ENCODE assay signal across 7 cellular contexts in genomic region chr4:25236030-25236429, GRCh38. TPM values are rescaled to one million over a fixed set of nuclear protein-coding genes. Genes with fewer than 3 reads are reported as not detected.
A peak's percentile ranks its signal among the peaks of the same experiment; 100 is the strongest.
DNase-seq lines count a peak whose midpoint lies in the region; ATAC-seq, FAIRE-seq and TF ChIP-seq lines count a peak whose summit lies in the region.
"Not testable (repeated sequence)": the region's sequence is repeated elsewhere in the genome, so short reads cannot be mapped to it uniquely, and the experiment has no call there.

No MANE protein-coding gene starts in this region.

- H3K9me2 ChIP-seq in PC-3 (replicated peaks; ENCODE audit: low read length) = not testable (repeated sequence)

- peaks cover 24% of the 10 kb centered on the region for H3K4me1 ChIP-seq in CD8-positive, alpha-beta memory T cell (ENCODE audit: insufficient read depth, low read length)
- not testable (repeated sequence) for H3K4me1 ChIP-seq in PC-3 (ENCODE audit: insufficient read depth, low read length); endothelial cell of umbilical vein (ENCODE audit: control insufficient read depth, extremely low read depth, insufficient read depth, low read length)

- H3K4me1 Mint-ChIP-seq in CD8-positive, alpha-beta memory T cell = peaks cover 52 to 68% (median 63%) of the 10 kb centered on the region in 3 donors
- peaks cover 57% of the 10 kb centered on the region for H3K4me1 Mint-ChIP-seq in activated CD4-positive, alpha-beta memory T cell treated with anti-CD3 and anti-CD28 coated beads, Interleukin-2, amount 10 ng/mL, durations not matched to agents 7 days and 5 days
- H3K4me1 Mint-ChIP-seq in activated naive CD8-positive, alpha-beta T cell treated with anti-CD3 and anti-CD28 coated beads for 36 hours = peaks cover 47% of the 10 kb centered on the region
- peaks cover 24 to 60% (median 53%) of the 10 kb centered on the region in 4 donors for H3K4me1 Mint-ChIP-seq in naive thymus-derived CD8-positive, alpha-beta T cell

- peak overlapping the region; percentile 87 to 99 (median 94) for H3K27ac Mint-ChIP-seq in CD8-positive, alpha-beta memory T cell
- peak overlapping the region; percentile 97 for H3K27ac Mint-ChIP-seq in activated CD4-positive, alpha-beta memory T cell treated with anti-CD3 and anti-CD28 coated beads, Interleukin-2, amount 10 ng/mL, durations not matched to agents 7 days and 5 days
- not testable (repeated sequence) for H3K27ac Mint-ChIP-seq in activated naive CD8-positive, alpha-beta T cell treated with anti-CD3 and anti-CD28 coated beads for 36 hours
- H3K27ac Mint-ChIP-seq in naive thymus-derived CD8-positive, alpha-beta T cell = peak overlapping the region in 8 of 10 donors; percentile 86 to 95 (median 93)

- not testable (repeated sequence) for H3K27ac ChIP-seq in CD8-positive, alpha-beta memory T cell (ENCODE audit: low read depth, low read length); HL-60 (replicated peaks); PC-3 (ENCODE audit: low read length); endothelial cell of umbilical vein (ENCODE audit: insufficient read depth, low read depth, low read length)

- peak overlapping the region; percentile 87 for H3K4me2 ChIP-seq in PC-3 (ENCODE audit: low read length)
- peak overlapping the region; percentile 94 for H3K4me2 ChIP-seq in endothelial cell of umbilical vein (ENCODE audit: insufficient read depth, low read length)

- dilution Hi-C loops in endothelial cell of umbilical vein (cut with MboI; ENCODE audit: extremely low pct_ligation_motif_present, low sequenced_read_pairs) = not testable (repeated sequence)

- H2AFZ ChIP-seq in PC-3 (ENCODE audit: low read length); endothelial cell of umbilical vein (ENCODE audit: low read depth, low read length): not testable (repeated sequence)

- not testable (repeated sequence) for H3K4me3 ChIP-seq in CD8-positive, alpha-beta memory T cell (ENCODE audit: low read length); endothelial cell of umbilical vein (replicated peaks in 1 of 3; ENCODE audit: insufficient read depth in 1 of 3, low read depth in 1 of 3, low read length in 3 of 3)
- H3K4me3 ChIP-seq in HL-60 (replicated peaks; ENCODE audit: insufficient read depth, low read length) (peak overlapping the region; percentile 70), PC-3 (ENCODE audit: low read length) (peak overlapping the region; percentile 88)

- FAIRE-seq in endothelial cell of umbilical vein (lab: Jason Lieb, UNC) = not testable (repeated sequence)

- peak overlapping the region; percentile 86 to 94 (median 89) for H3K4me3 Mint-ChIP-seq in CD8-positive, alpha-beta memory T cell
- peak overlapping the region; percentile 96 for H3K4me3 Mint-ChIP-seq in activated CD4-positive, alpha-beta memory T cell treated with anti-CD3 and anti-CD28 coated beads, Interleukin-2, amount 10 ng/mL, durations not matched to agents 7 days and 5 days
- H3K4me3 Mint-ChIP-seq in activated naive CD8-positive, alpha-beta T cell treated with anti-CD3 and anti-CD28 coated beads for 36 hours = peak overlapping the region; percentile 90
- peak overlapping the region in 9 of 10 donors; percentile 84 to 97 (median 93) for H3K4me3 Mint-ChIP-seq in naive thymus-derived CD8-positive, alpha-beta T cell

- CTCF ChIA-PET in CD8-positive, alpha-beta memory T cell (lab: Charles Lee) = interaction anchor here (1.6 to 4.4 kb wide), 3 partner anchors 20 to 77 kb away, joined by 3 to 52 read pairs (median 29); partner anchors contain the start of genes SEPSECS and ZCCHC4
- CTCF ChIA-PET in PC-3 (lab: Charles Lee) (interaction anchor here (0.7 to 2.0 kb wide), 3 partner anchors 21 to 131 kb away, joined by 3 to 7 read pairs (median 3); partner anchors contain the start of gene ZCCHC4), endothelial cell of umbilical vein (lab: Charles Lee) (interaction anchor here (1.0 to 5.7 kb wide), 8 partner anchors 11 to 131 kb away, joined by 4 to 71 read pairs (median 8); partner anchors contain the start of genes SEPSECS and ZCCHC4)
- CTCF ChIA-PET in activated CD4-positive, alpha-beta memory T cell treated with anti-CD3 and anti-CD28 coated beads, Interleukin-2, amount 10 ng/mL, durations not matched to agents 7 days and 5 days (lab: Charles Lee) = interaction anchor here (1.0 to 6.6 kb wide), 6 partner anchors 17 to 142 kb away, joined by 3 to 70 read pairs (median 5); partner anchors contain the start of genes ANAPC4, SEPSECS and ZCCHC4

- TF ChIP-seq POLR2A in endothelial cell of umbilical vein (IDR thresholded peaks at IDR 0.05; ENCODE audit: low read depth, low read length) = not testable (repeated sequence)

- DNase-seq in CD8-positive, alpha-beta memory T cell; HL-60 (ENCODE audit: low read depth in 1 of 2, low spot score in 1 of 2); PC-3; activated CD4-positive, alpha-beta memory T cell treated with anti-CD3 and anti-CD28 coated beads, Interleukin-2, amount 10 ng/mL, durations not matched to agents 7 days and 5 days; activated naive CD8-positive, alpha-beta T cell treated with anti-CD3 and anti-CD28 coated beads for 36 hours; endothelial cell of umbilical vein (ENCODE audit: low read depth, low spot score); naive thymus-derived CD8-positive, alpha-beta T cell: not testable (repeated sequence)

- H3K9me3 Mint-ChIP-seq in CD8-positive, alpha-beta memory T cell; activated naive CD8-positive, alpha-beta T cell treated with anti-CD3 and anti-CD28 coated beads for 36 hours: not testable (repeated sequence)
- H3K9me3 Mint-ChIP-seq in activated CD4-positive, alpha-beta memory T cell treated with anti-CD3 and anti-CD28 coated beads, Interleukin-2, amount 10 ng/mL, durations not matched to agents 7 days and 5 days = peaks cover 17% of the 10 kb centered on the region
- H3K9me3 Mint-ChIP-seq in naive thymus-derived CD8-positive, alpha-beta T cell = peaks cover 0 to 11% (median 0%) of the 10 kb centered on the region in 9 donors

- H3K9ac ChIP-seq in PC-3 (ENCODE audit: low read length); endothelial cell of umbilical vein (replicated peaks; ENCODE audit: extremely low read depth, insufficient read depth, low read length): not testable (repeated sequence)

- not testable (repeated sequence) for ATAC-seq in PC-3; naive thymus-derived CD8-positive, alpha-beta T cell

- H4K20me1 ChIP-seq in PC-3 (ENCODE audit: low read length); endothelial cell of umbilical vein (replicated peaks; ENCODE audit: control insufficient read depth, extremely low read depth, insufficient read depth, low read length): not testable (repeated sequence)

- not testable (repeated sequence) for H3F3A ChIP-seq in PC-3 (ENCODE audit: low read length, unreplicated experiment)

- POLR2A ChIA-PET in CD8-positive, alpha-beta memory T cell (lab: Charles Lee) = interaction anchor here (2.9 to 3.8 kb wide), 2 partner anchors 76 kb away, joined by 24 to 35 read pairs; partner anchors contain the start of genes SEPSECS and ZCCHC4
- POLR2A ChIA-PET in PC-3 (lab: Charles Lee; ENCODE audit: unreplicated experiment); endothelial cell of umbilical vein (lab: Charles Lee): not testable (repeated sequence)
- POLR2A ChIA-PET in activated CD4-positive, alpha-beta memory T cell treated with anti-CD3 and anti-CD28 coated beads, Interleukin-2, amount 10 ng/mL, durations not matched to agents 7 days and 5 days (lab: Charles Lee) = interaction anchor here (0.9 to 5.6 kb wide), 11 partner anchors 20 to 142 kb away, joined by 3 to 144 read pairs (median 5); partner anchors contain the start of genes ANAPC4, SEPSECS and ZCCHC4
- POLR2A ChIA-PET in naive thymus-derived CD8-positive, alpha-beta T cell (lab: Charles Lee) = interaction anchor here (0.7 to 3.8 kb wide), 3 partner anchors 76 to 1280 kb away, joined by 3 to 45 read pairs (median 28); partner anchors contain the start of genes SEPSECS and ZCCHC4

- not testable (repeated sequence) for H3K9me3 ChIP-seq in CD8-positive, alpha-beta memory T cell (ENCODE audit: low read length); PC-3 (ENCODE audit: low read length); endothelial cell of umbilical vein (replicated peaks; ENCODE audit: control insufficient read depth, insufficient read depth, low read length)

- TF ChIP-seq CTCF in HL-60 (IDR thresholded peaks at IDR 0.05; ENCODE audit: insufficient read depth, low read length); PC-3 (conservative IDR thresholded peaks at IDR 0.05; ENCODE audit: low read depth, low read length); endothelial cell of umbilical vein (IDR thresholded peaks at IDR 0.05; ENCODE audit: extremely low read depth in 1 of 2, insufficient read depth in 1 of 2, low read depth in 1 of 2, low read length in 2 of 2): not testable (repeated sequence)

- not testable (repeated sequence) for H3K9me1 ChIP-seq in endothelial cell of umbilical vein (replicated peaks; ENCODE audit: control insufficient read depth, extremely low read depth, insufficient read depth, low read length)

- intact Hi-C loops in PC-3 (cut with micrococcal nuclease); endothelial cell of umbilical vein (cut with micrococcal nuclease): not testable (repeated sequence)

- H3K79me2 ChIP-seq in PC-3 (ENCODE audit: low read length) (peaks cover 36% of the 10 kb centered on the region), endothelial cell of umbilical vein (ENCODE audit: control insufficient read depth, insufficient read depth, low read length) (peaks cover 27% of the 10 kb centered on the region)

- not testable (repeated sequence) for H3K27me3 Mint-ChIP-seq in CD8-positive, alpha-beta memory T cell; activated CD4-positive, alpha-beta memory T cell treated with anti-CD3 and anti-CD28 coated beads, Interleukin-2, amount 10 ng/mL, durations not matched to agents 7 days and 5 days; activated naive CD8-positive, alpha-beta T cell treated with anti-CD3 and anti-CD28 coated beads for 36 hours; naive thymus-derived CD8-positive, alpha-beta T cell

- not testable (repeated sequence) for H3K27me3 ChIP-seq in CD8-positive, alpha-beta memory T cell (ENCODE audit: insufficient read depth, low read length, poor library complexity, severe bottlenecking); HL-60 (ENCODE audit: insufficient read depth, poor library complexity, severe bottlenecking); PC-3 (ENCODE audit: low read length); endothelial cell of umbilical vein (ENCODE audit: control insufficient read depth in 2 of 2, insufficient read depth in 2 of 2, low read length in 2 of 2)

- not testable (repeated sequence) for H3K36me3 ChIP-seq in CD8-positive, alpha-beta memory T cell (ENCODE audit: insufficient read depth, low read length); PC-3 (ENCODE audit: low read depth, low read length); endothelial cell of umbilical vein (ENCODE audit: control insufficient read depth in 2 of 2, extremely low read depth in 1 of 2, insufficient read depth in 2 of 2, low read length in 2 of 2)

- peaks cover 5 to 18% (median 7%) of the 10 kb centered on the region in 3 donors for H3K36me3 Mint-ChIP-seq in CD8-positive, alpha-beta memory T cell
- H3K36me3 Mint-ChIP-seq in activated CD4-positive, alpha-beta memory T cell treated with anti-CD3 and anti-CD28 coated beads, Interleukin-2, amount 10 ng/mL, durations not matched to agents 7 days and 5 days (ENCODE audit: low read depth) = peaks cover 63% of the 10 kb centered on the region
- H3K36me3 Mint-ChIP-seq in activated naive CD8-positive, alpha-beta T cell treated with anti-CD3 and anti-CD28 coated beads for 36 hours = peaks cover 39% of the 10 kb centered on the region
- not testable (repeated sequence) for H3K36me3 Mint-ChIP-seq in naive thymus-derived CD8-positive, alpha-beta T cell

- BruUV-seq in PC-3 (replicated peaks; lab: Mats Ljungman, UMichigan); endothelial cell of umbilical vein (replicated peaks; lab: Mats Ljungman, UMichigan): not testable (repeated sequence)

RNA-seq across cellular contexts. Expression of gene PI4K2B, which starts 2.2 kb away (rescaled TPM):
- total RNA-seq in CD8-positive, alpha-beta memory T cell = 10 to 100 TPM; 38.1 to 38.9 TPM
- polyA plus RNA-seq in CD8-positive, alpha-beta memory T cell = 9.7 TPM
- total RNA-seq in PC-3 (2014; rRNA removed) (13.3 and 18.1 TPM in 2 replicates), endothelial cell of umbilical vein (17.9 and 19.3 TPM in 2 replicates)
- total RNA-seq in activated CD4-positive, alpha-beta memory T cell treated with anti-CD3 and anti-CD28 coated beads, Interleukin-2, amount 10 ng/mL, durations not matched to agents 7 days and 5 days = 10 to 100 TPM; 49.2 to 49.5 TPM
- 10 to 100 TPM; 43.2 to 44.9 TPM for total RNA-seq in activated naive CD8-positive, alpha-beta T cell treated with anti-CD3 and anti-CD28 coated beads for 36 hours
- polyA plus RNA-seq in endothelial cell of umbilical vein = 2.8 and 3.5 TPM in 2 replicates
- 4.5 and 4.8 TPM in 2 replicates for polyA plus RNA-seq in endothelial cell of umbilical vein (2011; cell fraction: cytosol; rRNA removed)
- 3.7 and 5.6 TPM in 2 replicates for polyA plus RNA-seq in endothelial cell of umbilical vein (2011; cell fraction: nucleus; rRNA removed)
- polyA plus RNA-seq in endothelial cell of umbilical vein (2012) = 6.1 and 11.4 TPM in 2 replicates
- polyA minus RNA-seq in endothelial cell of umbilical vein = 2.6 and 4.7 TPM in 2 replicates
- 8.2 TPM for polyA minus RNA-seq in endothelial cell of umbilical vein (2011; cell fraction: cytosol; rRNA and poly(A)+ RNA removed)
- 4.1 and 4.5 TPM in 2 replicates for polyA minus RNA-seq in endothelial cell of umbilical vein (2011; cell fraction: nucleus; rRNA and poly(A)+ RNA removed)
- 10 to 100 TPM; 13.2 to 14.4 TPM for total RNA-seq in naive thymus-derived CD8-positive, alpha-beta T cell
- 1 to 10 TPM; 6.8 to 8.6 (median 7.0) TPM for polyA plus RNA-seq in naive thymus-derived CD8-positive, alpha-beta T cell
